ENCODE assay signal across 1 cellular context in genomic region chr3:136703429-136703828, GRCh38.
TF ChIP-seq lines count a peak whose summit lies in the region.

No MANE protein-coding gene starts in this region.

TF ChIP-seq in K562, 482 proteins besides CTCF, POLR2A, EP300 and RAD21 (continued from another document and continues in another):
- TF ChIP-seq AFF4 (CRISPR knock-in tag; IDR thresholded peaks at IDR 0.05): no peak
- no peak for TF ChIP-seq TRIM24 (IDR thresholded peaks at IDR 0.05)
- no peak for TF ChIP-seq ZNF584 (CRISPR knock-in tag; IDR thresholded peaks at IDR 0.05; ENCODE audit: low read depth)
- no peak for TF ChIP-seq PPARD (CRISPR knock-in tag; IDR thresholded peaks at IDR 0.05)
- TF ChIP-seq ARHGAP35 (IDR thresholded peaks at IDR 0.05; ENCODE audit: partially characterized antibody): no peak
- TF ChIP-seq SMARCA5 (IDR thresholded peaks at IDR 0.05): no peak
- TF ChIP-seq PURB (CRISPR knock-in tag; IDR thresholded peaks at IDR 0.05; ENCODE audit: low read depth): no peak
- no peak for TF ChIP-seq CTBP1 (IDR thresholded peaks at IDR 0.05; ENCODE audit: borderline replicate concordance)
- TF ChIP-seq PYGO2 (tag; IDR thresholded peaks at IDR 0.05): no peak
- TF ChIP-seq MBD2 (IDR thresholded peaks at IDR 0.05; ENCODE audit: borderline replicate concordance, low read depth): no peak
- TF ChIP-seq CBFA2T3 (IDR thresholded peaks at IDR 0.05): peak; percentile 24; the same call in 1 of the 2 replicates
- no peak for TF ChIP-seq HMG20B (CRISPR knock-in tag; IDR thresholded peaks at IDR 0.05)
- no peak for TF ChIP-seq STAT5B (CRISPR knock-in tag; IDR thresholded peaks at IDR 0.05)
- TF ChIP-seq, protein P1, sequence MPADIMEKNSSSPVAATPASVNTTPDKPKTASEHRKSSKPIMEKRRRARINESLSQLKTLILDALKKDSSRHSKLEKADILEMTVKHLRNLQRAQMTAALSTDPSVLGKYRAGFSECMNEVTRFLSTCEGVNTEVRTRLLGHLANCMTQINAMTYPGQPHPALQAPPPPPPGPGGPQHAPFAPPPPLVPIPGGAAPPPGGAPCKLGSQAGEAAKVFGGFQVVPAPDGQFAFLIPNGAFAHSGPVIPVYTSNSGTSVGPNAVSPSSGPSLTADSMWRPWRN (IDR thresholded peaks at IDR 0.05; ENCODE audit: low read depth): peak; percentile 80
- TF ChIP-seq TSC22D4 (tag; IDR thresholded peaks at IDR 0.05): no peak
- TF ChIP-seq FOXA3 (CRISPR knock-in tag; conservative IDR thresholded peaks at IDR 0.05 in 1 of 2, IDR thresholded peaks at IDR 0.05 in 1 of 2): peak in 1 of 2 experiments; percentile 56; a peak in 1 of 4 replicates
- TF ChIP-seq, protein P2, sequence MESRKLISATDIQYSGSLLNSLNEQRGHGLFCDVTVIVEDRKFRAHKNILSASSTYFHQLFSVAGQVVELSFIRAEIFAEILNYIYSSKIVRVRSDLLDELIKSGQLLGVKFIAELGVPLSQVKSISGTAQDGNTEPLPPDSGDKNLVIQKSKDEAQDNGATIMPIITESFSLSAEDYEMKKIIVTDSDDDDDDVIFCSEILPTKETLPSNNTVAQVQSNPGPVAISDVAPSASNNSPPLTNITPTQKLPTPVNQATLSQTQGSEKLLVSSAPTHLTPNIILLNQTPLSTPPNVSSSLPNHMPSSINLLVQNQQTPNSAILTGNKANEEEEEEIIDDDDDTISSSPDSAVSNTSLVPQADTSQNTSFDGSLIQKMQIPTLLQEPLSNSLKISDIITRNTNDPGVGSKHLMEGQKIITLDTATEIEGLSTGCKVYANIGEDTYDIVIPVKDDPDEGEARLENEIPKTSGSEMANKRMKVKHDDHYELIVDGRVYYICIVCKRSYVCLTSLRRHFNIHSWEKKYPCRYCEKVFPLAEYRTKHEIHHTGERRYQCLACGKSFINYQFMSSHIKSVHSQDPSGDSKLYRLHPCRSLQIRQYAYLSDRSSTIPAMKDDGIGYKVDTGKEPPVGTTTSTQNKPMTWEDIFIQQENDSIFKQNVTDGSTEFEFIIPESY (CRISPR knock-in tag; IDR thresholded peaks at IDR 0.05): no peak
- no peak for TF ChIP-seq ZNF263 (CRISPR knock-in tag; IDR thresholded peaks at IDR 0.05; ENCODE audit: borderline replicate concordance)
- no peak for TF ChIP-seq POLR2G (IDR thresholded peaks at IDR 0.05; ENCODE audit: low read depth, low read length)
- TF ChIP-seq POLR2AphosphoS2 (IDR thresholded peaks at IDR 0.05; ENCODE audit: low read length): no peak
- TF ChIP-seq NRF1 (conservative IDR thresholded peaks at IDR 0.05 in 1 of 2, IDR thresholded peaks at IDR 0.05 in 1 of 2): no peak
- no peak for TF ChIP-seq TAL1 (IDR thresholded peaks at IDR 0.05)
- no peak for TF ChIP-seq FOSL1 (tag; conservative IDR thresholded peaks at IDR 0.05)
- TF ChIP-seq ADNP (tag; IDR thresholded peaks at IDR 0.05): no peak
- TF ChIP-seq C11orf30 (IDR thresholded peaks at IDR 0.05; ENCODE audit: low read depth): peak; percentile 41; the same call in 1 of the 2 replicates
- TF ChIP-seq GATAD2B (IDR thresholded peaks at IDR 0.05; ENCODE audit: borderline replicate concordance): no peak
- TF ChIP-seq, protein P3, sequence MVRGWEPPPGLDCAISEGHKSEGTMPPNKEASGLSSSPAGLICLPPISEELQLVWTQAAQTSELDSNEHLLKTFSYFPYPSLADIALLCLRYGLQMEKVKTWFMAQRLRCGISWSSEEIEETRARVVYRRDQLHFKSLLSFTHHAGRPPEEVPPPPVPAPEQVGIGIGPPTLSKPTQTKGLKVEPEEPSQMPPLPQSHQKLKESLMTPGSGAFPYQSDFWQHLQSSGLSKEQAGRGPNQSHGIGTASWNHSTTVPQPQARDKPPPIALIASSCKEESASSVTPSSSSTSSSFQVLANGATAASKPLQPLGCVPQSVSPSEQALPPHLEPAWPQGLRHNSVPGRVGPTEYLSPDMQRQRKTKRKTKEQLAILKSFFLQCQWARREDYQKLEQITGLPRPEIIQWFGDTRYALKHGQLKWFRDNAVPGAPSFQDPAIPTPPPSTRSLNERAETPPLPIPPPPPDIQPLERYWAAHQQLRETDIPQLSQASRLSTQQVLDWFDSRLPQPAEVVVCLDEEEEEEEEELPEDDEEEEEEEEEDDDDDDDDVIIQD (CRISPR knock-in tag; IDR thresholded peaks at IDR 0.05): no peak
- TF ChIP-seq ZMIZ1 (IDR thresholded peaks at IDR 0.05; ENCODE audit: low read depth in 2 of 2, low read length in 2 of 2): no peak
- TF ChIP-seq ZNF316 (IDR thresholded peaks at IDR 0.05): peak; percentile 38
- TF ChIP-seq ZNF184 (CRISPR knock-in tag; IDR thresholded peaks at IDR 0.05): no peak
- no peak for TF ChIP-seq MGA (IDR thresholded peaks at IDR 0.05)
- TF ChIP-seq KDM1A (IDR thresholded peaks at IDR 0.05): peak; percentile 71 to 73
- TF ChIP-seq ILK (tag; IDR thresholded peaks at IDR 0.05; ENCODE audit: borderline replicate concordance, low read depth): no peak
- no peak for TF ChIP-seq ZNF398 (CRISPR knock-in tag; IDR thresholded peaks at IDR 0.05)
